Comparison of ENCODE assay signal across 17 cellular contexts in the genomic region with DNA sequence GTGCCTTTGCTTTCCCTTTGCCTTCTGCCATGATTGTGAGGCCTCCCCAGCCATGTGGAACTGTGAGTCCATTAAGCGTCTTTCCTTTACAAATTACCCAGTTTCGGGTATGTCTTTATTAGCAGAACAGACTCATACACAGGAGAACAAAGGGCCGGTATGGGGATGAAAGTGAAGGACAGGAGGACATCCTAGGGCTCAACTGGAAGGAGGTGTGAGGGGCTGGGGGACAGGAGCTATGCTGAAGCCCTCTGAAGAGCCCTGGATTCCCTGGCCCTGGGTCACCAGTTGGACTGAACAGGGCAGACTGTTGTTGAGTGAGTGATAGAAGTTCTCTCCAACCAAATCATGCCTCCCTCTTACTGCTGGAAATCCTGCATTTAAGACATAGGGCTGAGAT.
A peak's percentile ranks its signal among the peaks of the same experiment; 100 is the strongest.
DNase-seq lines count a peak whose midpoint lies in the region; ATAC-seq and TF ChIP-seq lines count a peak whose summit lies in the region.
"Had no signal": no experiment of that assay in that cellular context is flagged by ENCODE, and none has a peak within 500 bp of the region (broad histone marks: within the 10 kb centered on the region; RNA-seq: fewer than 3 reads in every experiment).

No MANE protein-coding gene starts in this region.

- peaks cover 66% of the 10 kb centered on the region for H3K4me1 Mint-ChIP-seq in activated CD8-positive, alpha-beta T cell treated with anti-CD3 and anti-CD28 coated beads for 36 hours (ENCODE audit: low read depth)
- H3K4me1 Mint-ChIP-seq in activated CD8-positive, alpha-beta T cell treated with anti-CD3 and anti-CD28 coated beads, Interleukin-2, amount 10 ng/mL, durations not matched to agents 7 days and 5 days (ENCODE audit: low read depth): peaks cover 63% of the 10 kb centered on the region
- H3K4me1 Mint-ChIP-seq in stimulated activated naive CD8-positive, alpha-beta T cell treated with anti-CD3 and anti-CD28 coated beads, Interleukin-15, amount 100 ng/mL, for 72 hours: peaks cover 74% of the 10 kb centered on the region
- H3K4me1 Mint-ChIP-seq in activated T-helper 2 cell treated with anti-CD3 and anti-CD28 coated beads, Interferon-gamma antibody, Interleukin-2, Interleukin-4, amounts not matched to agents 10 μg/mL and 5 μg/mL and 100 μg/mL, durations not matched to agents 14 hours and 24 hours and 36 hours (ENCODE audit: low read depth): peaks cover 38% of the 10 kb centered on the region

- no peak for TF ChIP-seq CTCF in activated CD8-positive, alpha-beta T cell treated with anti-CD3 and anti-CD28 coated beads for 36 hours (IDR thresholded peaks at IDR 0.05)
- no peak for TF ChIP-seq CTCF in esophagus muscularis mucosa (IDR thresholded peaks at IDR 0.05)
- TF ChIP-seq CTCF in gastrocnemius medialis (IDR thresholded peaks at IDR 0.05 in 4 of 5, conservative IDR thresholded peaks at IDR 0.05 in 1 of 5): no peak

- intact Hi-C loops in activated CD8-positive, alpha-beta T cell treated with anti-CD3 and anti-CD28 coated beads for 36 hours (cut with micrococcal nuclease): no loop called here
- intact Hi-C loops in esophagus muscularis mucosa (cut with DNase I) (no loop called here), gastrocnemius medialis (cut with DNase I; ENCODE audit: low total_unique reads) (no loop called here)
- intact Hi-C loops in activated T-helper 2 cell treated with anti-CD3 and anti-CD28 coated beads, Interferon-gamma antibody, Interleukin-2, Interleukin-4, amounts not matched to agents 10 μg/mL and 5 μg/mL and 100 μg/mL, durations not matched to agents 14 hours and 24 hours and 36 hours (cut with micrococcal nuclease): no loop called here

- peaks cover 0 to 20% (median 0%) of the 10 kb centered on the region in 4 donors for H3K27me3 ChIP-seq in esophagus muscularis mucosa
- no peaks in the 10 kb centered on the region for H3K27me3 ChIP-seq in gastrocnemius medialis
- H3K27me3 ChIP-seq: BLaER1 treated with 17β-estradiol and CSF1 and Interleukin-3, amounts not matched to agents 10 nM and 100 nM had no signal

- H3K27ac Mint-ChIP-seq in activated CD8-positive, alpha-beta T cell treated with anti-CD3 and anti-CD28 coated beads for 36 hours: peak overlapping the region; percentile 72
- H3K27ac Mint-ChIP-seq in activated CD8-positive, alpha-beta T cell treated with anti-CD3 and anti-CD28 coated beads, Interleukin-2, amount 10 ng/mL, durations not matched to agents 7 days and 5 days: no peak overlapping the region
- H3K27ac Mint-ChIP-seq in stimulated activated naive CD8-positive, alpha-beta T cell treated with anti-CD3 and anti-CD28 coated beads, Interleukin-15, amount 100 ng/mL, for 72 hours: peak overlapping the region; percentile 6 to 47
- no peak overlapping the region for H3K27ac Mint-ChIP-seq in activated T-helper 2 cell treated with anti-CD3 and anti-CD28 coated beads, Interferon-gamma antibody, Interleukin-2, Interleukin-4, amounts not matched to agents 10 μg/mL and 5 μg/mL and 100 μg/mL, durations not matched to agents 14 hours and 24 hours and 36 hours

- H3K9me3 Mint-ChIP-seq in activated CD8-positive, alpha-beta T cell treated with anti-CD3 and anti-CD28 coated beads for 36 hours: peaks cover 1% of the 10 kb centered on the region
- no peaks in the 10 kb centered on the region for H3K9me3 Mint-ChIP-seq in activated CD8-positive, alpha-beta T cell treated with anti-CD3 and anti-CD28 coated beads, Interleukin-2, amount 10 ng/mL, durations not matched to agents 7 days and 5 days (ENCODE audit: insufficient read depth)
- H3K9me3 Mint-ChIP-seq in stimulated activated naive CD8-positive, alpha-beta T cell treated with anti-CD3 and anti-CD28 coated beads, Interleukin-15, amount 100 ng/mL, for 72 hours: no peaks in the 10 kb centered on the region
- H3K9me3 Mint-ChIP-seq in activated T-helper 2 cell treated with anti-CD3 and anti-CD28 coated beads, Interferon-gamma antibody, Interleukin-2, Interleukin-4, amounts not matched to agents 10 μg/mL and 5 μg/mL and 100 μg/mL, durations not matched to agents 14 hours and 24 hours and 36 hours: peaks cover 6% of the 10 kb centered on the region

- H3K27me3 Mint-ChIP-seq in activated CD8-positive, alpha-beta T cell treated with anti-CD3 and anti-CD28 coated beads for 36 hours: no peaks in the 10 kb centered on the region
- H3K27me3 Mint-ChIP-seq in activated CD8-positive, alpha-beta T cell treated with anti-CD3 and anti-CD28 coated beads, Interleukin-2, amount 10 ng/mL, durations not matched to agents 7 days and 5 days (ENCODE audit: low read depth): no peaks in the 10 kb centered on the region
- H3K27me3 Mint-ChIP-seq in stimulated activated naive CD8-positive, alpha-beta T cell treated with anti-CD3 and anti-CD28 coated beads, Interleukin-15, amount 100 ng/mL, for 72 hours: no peaks in the 10 kb centered on the region
- H3K27me3 Mint-ChIP-seq in activated T-helper 2 cell treated with anti-CD3 and anti-CD28 coated beads, Interferon-gamma antibody, Interleukin-2, Interleukin-4, amounts not matched to agents 10 μg/mL and 5 μg/mL and 100 μg/mL, durations not matched to agents 14 hours and 24 hours and 36 hours (ENCODE audit: low read depth): peaks cover 14% of the 10 kb centered on the region

- H3K4me1 ChIP-seq in esophagus muscularis mucosa (peaks cover 2 to 6% (median 5%) of the 10 kb centered on the region in 4 donors), gastrocnemius medialis (peaks cover 0 to 2% of the 10 kb centered on the region in 2 donors)

- TF ChIP-seq EP300 in esophagus muscularis mucosa (IDR thresholded peaks at IDR 0.05): no peak

- 94% methylated on average over 3 of the region's 3 CpGs for WGBS in esophagus muscularis mucosa

- ATAC-seq in activated CD8-positive, alpha-beta T cell treated with anti-CD3 and anti-CD28 coated beads for 36 hours: no peak
- no peak for ATAC-seq in activated CD8-positive, alpha-beta T cell treated with anti-CD3 and anti-CD28 coated beads, Interleukin-2, amount 10 ng/mL, durations not matched to agents 7 days and 5 days
- no peak for ATAC-seq in stimulated activated naive CD8-positive, alpha-beta T cell treated with anti-CD3 and anti-CD28 coated beads, Interleukin-15, amount 100 ng/mL, for 72 hours
- ATAC-seq in stimulated activated naive CD8-positive, alpha-beta T cell treated with anti-CD3 and anti-CD28 coated beads, Interleukin-15, Interleukin-2, amounts not matched to agents 100 U/mL and 50 U/mL, for 24 hours: no peak
- ATAC-seq in gastrocnemius medialis: no peak
- ATAC-seq: K562 had no signal

- peaks cover 40% of the 10 kb centered on the region for H3K36me3 Mint-ChIP-seq in activated CD8-positive, alpha-beta T cell treated with anti-CD3 and anti-CD28 coated beads for 36 hours (ENCODE audit: low read depth)
- H3K36me3 Mint-ChIP-seq in activated CD8-positive, alpha-beta T cell treated with anti-CD3 and anti-CD28 coated beads, Interleukin-2, amount 10 ng/mL, durations not matched to agents 7 days and 5 days (ENCODE audit: low read depth): peaks cover 55% of the 10 kb centered on the region
- peaks cover 10% of the 10 kb centered on the region for H3K36me3 Mint-ChIP-seq in activated T-helper 2 cell treated with anti-CD3 and anti-CD28 coated beads, Interferon-gamma antibody, Interleukin-2, Interleukin-4, amounts not matched to agents 10 μg/mL and 5 μg/mL and 100 μg/mL, durations not matched to agents 14 hours and 24 hours and 36 hours (ENCODE audit: low read depth)

- in situ Hi-C loops in gastrocnemius medialis (cut with MboI; ENCODE audit: low sequenced_read_pairs in 4 of 4): loop anchor here in 1 of 4 donors (25.0 kb wide), 1 partner anchor 406 kb away; no protein-coding TSS in a partner anchor

- CTCF ChIA-PET in activated CD8-positive, alpha-beta T cell treated with anti-CD3 and anti-CD28 coated beads for 36 hours (lab: Charles Lee): interaction anchor here (1.6 to 4.5 kb wide), 4 partner anchors 9 to 129 kb away, joined by 3 to 23 read pairs (median 6); no protein-coding TSS in a partner anchor
- CTCF ChIA-PET in activated CD8-positive, alpha-beta T cell treated with anti-CD3 and anti-CD28 coated beads, Interleukin-2, amount 10 ng/mL, durations not matched to agents 7 days and 5 days (lab: Charles Lee): interaction anchor here (1.4 kb wide), 2 partner anchors 12 to 129 kb away, joined by 5 to 10 read pairs; no protein-coding TSS in a partner anchor

- H3K4me3 ChIP-seq in esophagus muscularis mucosa: no peak overlapping the region
- H3K4me3 ChIP-seq in gastrocnemius medialis: no peak overlapping the region
- H3K4me3 ChIP-seq: BLaER1 treated with 17β-estradiol and CSF1 and Interleukin-3, amounts not matched to agents 10 nM and 100 nM; K562 had no signal

- H3K9me3 ChIP-seq in esophagus muscularis mucosa (no peaks in the 10 kb centered on the region), gastrocnemius medialis (no peaks in the 10 kb centered on the region)

- H3K4me3 Mint-ChIP-seq in activated CD8-positive, alpha-beta T cell treated with anti-CD3 and anti-CD28 coated beads for 36 hours: no peak overlapping the region
- H3K4me3 Mint-ChIP-seq in activated CD8-positive, alpha-beta T cell treated with anti-CD3 and anti-CD28 coated beads, Interleukin-2, amount 10 ng/mL, durations not matched to agents 7 days and 5 days: no peak overlapping the region
- H3K4me3 Mint-ChIP-seq in stimulated activated naive CD8-positive, alpha-beta T cell treated with anti-CD3 and anti-CD28 coated beads, Interleukin-15, amount 100 ng/mL, for 72 hours: no peak overlapping the region
- no peak overlapping the region for H3K4me3 Mint-ChIP-seq in activated T-helper 2 cell treated with anti-CD3 and anti-CD28 coated beads, Interferon-gamma antibody, Interleukin-2, Interleukin-4, amounts not matched to agents 10 μg/mL and 5 μg/mL and 100 μg/mL, durations not matched to agents 14 hours and 24 hours and 36 hours (ENCODE audit: low read depth)

- H3K36me3 ChIP-seq in esophagus muscularis mucosa (no peaks in the 10 kb centered on the region), gastrocnemius medialis (no peaks in the 10 kb centered on the region)
- H3K36me3 ChIP-seq: BLaER1 treated with 17β-estradiol and CSF1 and Interleukin-3, amounts not matched to agents 10 nM and 100 nM had no signal

- POLR2A ChIA-PET in activated CD8-positive, alpha-beta T cell treated with anti-CD3 and anti-CD28 coated beads for 36 hours (lab: Charles Lee): interaction anchor here (0.8 to 3.0 kb wide), 4 partner anchors 12 to 27 kb away, joined by 3 to 15 read pairs (median 3); no protein-coding TSS in a partner anchor
- POLR2A ChIA-PET in activated CD8-positive, alpha-beta T cell treated with anti-CD3 and anti-CD28 coated beads, Interleukin-2, amount 10 ng/mL, durations not matched to agents 7 days and 5 days (lab: Charles Lee): no interaction called here

- H3K27ac ChIP-seq in esophagus muscularis mucosa (replicated peaks in 1 of 4) (no peak overlapping the region), gastrocnemius medialis (no peak overlapping the region)
- H3K27ac ChIP-seq: BLaER1 treated with 17β-estradiol and CSF1 and Interleukin-3, amounts not matched to agents 10 nM and 100 nM; HL-60 had no signal

- no peak for TF ChIP-seq POLR2A in esophagus muscularis mucosa (IDR thresholded peaks at IDR 0.05; ENCODE audit: low read depth)
- no peak for TF ChIP-seq POLR2A in gastrocnemius medialis (IDR thresholded peaks at IDR 0.05)

- no peak for DNase-seq in activated CD8-positive, alpha-beta T cell treated with anti-CD3 and anti-CD28 coated beads for 36 hours
- DNase-seq in activated CD8-positive, alpha-beta T cell treated with anti-CD3 and anti-CD28 coated beads, Interleukin-2, amount 10 ng/mL, durations not matched to agents 7 days and 5 days: no peak
- no peak for DNase-seq in stimulated activated naive CD8-positive, alpha-beta T cell treated with anti-CD3 and anti-CD28 coated beads, Interleukin-15, amount 100 ng/mL, for 72 hours
- no peak for DNase-seq in stimulated activated naive CD8-positive, alpha-beta T cell treated with anti-CD3 and anti-CD28 coated beads, Interleukin-15, Interleukin-2, amounts not matched to agents 100 U/mL and 50 U/mL, for 24 hours
- DNase-seq in esophagus muscularis mucosa (ENCODE audit: extremely low spot score) (peak; percentile 50), gastrocnemius medialis (no peak), NCI-H524 (lab: John Stamatoyannopoulos, UW) (no peak)
- no peak for DNase-seq in activated T-helper 2 cell treated with anti-CD3 and anti-CD28 coated beads, Interferon-gamma antibody, Interleukin-2, Interleukin-4, amounts not matched to agents 10 μg/mL and 5 μg/mL and 100 μg/mL, durations not matched to agents 14 hours and 24 hours and 36 hours (ENCODE audit: low spot score)
- DNase-seq: DMS53, NCI-H1436, NCI-H2029 treated with DMSO at 0.1 percent for 48 hours, NCI-H2227 treated with DMSO at 0.1 percent for 48 hours, NCI-H526, OCI-M1 had no signal

Comparison
In these comparisons a context has a peak if more than half of its experiments do, and no peak if none do; other contexts are left out.
1. H3K27ac Mint-ChIP-seq: peak in activated CD8-positive, alpha-beta T cell treated with anti-CD3 and anti-CD28 coated beads for 36 hours (single experiment) and stimulated activated naive CD8-positive, alpha-beta T cell treated with anti-CD3 and anti-CD28 coated beads, Interleukin-15, amount 100 ng/mL, for 72 hours (2 of 2); none in activated CD8-positive, alpha-beta T cell treated with anti-CD3 and anti-CD28 coated beads, Interleukin-2, amount 10 ng/mL, durations not matched to agents 7 days and 5 days (single experiment) and activated T-helper 2 cell treated with anti-CD3 and anti-CD28 coated beads, Interferon-gamma antibody, Interleukin-2, Interleukin-4, amounts not matched to agents 10 μg/mL and 5 μg/mL and 100 μg/mL, durations not matched to agents 14 hours and 24 hours and 36 hours (single experiment).